10 cellular contexts compared by ENCODE assay signal in genomic region chr1:38803647-38804046, GRCh38. TPM values are rescaled to one million over a fixed set of nuclear protein-coding genes. Genes with fewer than 3 reads are reported as not detected.
DNase-seq lines count a peak whose midpoint lies in the region; ATAC-seq, FAIRE-seq and TF ChIP-seq lines count a peak whose summit lies in the region.
"Had no signal": no experiment of that assay in that cellular context is flagged by ENCODE, and none has a peak within 500 bp of the region (broad histone marks: within the 10 kb centered on the region; RNA-seq: fewer than 3 reads in every experiment).

No MANE protein-coding gene starts in this region.

- H3K27ac ChIP-seq in endodermal cell (ENCODE audit: low read depth, low read length), result no peak overlapping the region
- no peak overlapping the region for H3K27ac ChIP-seq in neural cell (ENCODE audit: low read length)
- no peak overlapping the region for H3K27ac ChIP-seq in tibial artery
- H3K27ac ChIP-seq: tibial nerve had no signal

- CTCF ChIA-PET in Calu3 (lab: Charles Lee), result no interaction called here

- H3K9me3 Mint-ChIP-seq in Calu3 (ENCODE audit: low read depth, unreplicated experiment) (no peaks in the 10 kb centered on the region), endodermal cell (no peaks in the 10 kb centered on the region)

- H3K4me3 Mint-ChIP-seq in Calu3 (ENCODE audit: low read depth, unreplicated experiment) (peak overlapping the region; percentile 45), endodermal cell (peak overlapping the region; percentile 55)

- H3K36me3 Mint-ChIP-seq in Calu3 (ENCODE audit: insufficient read depth, unreplicated experiment) (no peaks in the 10 kb centered on the region), endodermal cell (ENCODE audit: low read depth) (no peaks in the 10 kb centered on the region)

- TF ChIP-seq CTCF in Calu3 (IDR thresholded peaks at IDR 0.05; ENCODE audit: unreplicated experiment) (no peak), endodermal cell (conservative IDR thresholded peaks at IDR 0.05) (no peak), neural cell (IDR thresholded peaks at IDR 0.05; ENCODE audit: poor library complexity, severe bottlenecking) (no peak), tibial artery (IDR thresholded peaks at IDR 0.05) (no peak)

- intact Hi-C loops in Calu3 (cut with micrococcal nuclease; ENCODE audit: unreplicated experiment), result no loop called here
- intact Hi-C loops in tibial artery (cut with DNase I; ENCODE audit: low total_unique reads), result no loop called here

- BruUV-seq in Calu3 (replicated peaks; lab: Mats Ljungman, UMichigan), result no TSS peak

- H3K27me3 ChIP-seq in MG63, result peaks cover 15% of the 10 kb centered on the region
- H3K27me3 ChIP-seq in endodermal cell (ENCODE audit: control insufficient read depth, insufficient read depth, low read length, poor library complexity, severe bottlenecking), result peaks cover 77% of the 10 kb centered on the region
- H3K27me3 ChIP-seq in neural cell (ENCODE audit: insufficient read depth, low read depth, low read length), result peaks cover 13% of the 10 kb centered on the region
- peaks cover 0 to 66% of the 10 kb centered on the region in 2 donors for H3K27me3 ChIP-seq in tibial artery

- H3K9me2 ChIP-seq in neural cell (ENCODE audit: insufficient read depth, low read length), result no peaks in the 10 kb centered on the region

- no peaks in the 10 kb centered on the region for H4K20me1 ChIP-seq in neural cell (ENCODE audit: insufficient read depth)

- no peak for FAIRE-seq in GM12891 (lab: Jason Lieb, UNC)

- WGBS in endodermal cell (ENCODE audit: insufficient coverage in 1 of 2, insufficient read length in 1 of 2), 2 experiments, result 32 to 41% methylated on average over 4 to 8 of the region's 8 CpGs

- H3K36me3 ChIP-seq in MG63 (no peaks in the 10 kb centered on the region), endodermal cell (ENCODE audit: control insufficient read depth, insufficient read depth, low read length) (no peaks in the 10 kb centered on the region), neural cell (ENCODE audit: insufficient read depth, low read length) (no peaks in the 10 kb centered on the region), tibial artery (no peaks in the 10 kb centered on the region)
- H3K36me3 ChIP-seq: tibial nerve had no signal

- H3K9ac ChIP-seq in endodermal cell (ENCODE audit: extremely low read depth, low read length, poor library complexity, severe bottlenecking) (no peak overlapping the region), neural cell (ENCODE audit: low read length) (peak overlapping the region; percentile 57)

- peaks cover 94% of the 10 kb centered on the region for H3K27me3 Mint-ChIP-seq in Calu3 (ENCODE audit: unreplicated experiment)
- H3K27me3 Mint-ChIP-seq in endodermal cell (ENCODE audit: insufficient read depth), result peaks cover 93% of the 10 kb centered on the region

- no peaks in the 10 kb centered on the region for H3K79me2 ChIP-seq in neural cell (replicated peaks; ENCODE audit: insufficient read depth, low read length)

- H3K4me3 ChIP-seq in MG63 (peak overlapping the region; percentile 14; the same call in 1 of the 2 replicates), endodermal cell (ENCODE audit: low read length) (peak overlapping the region; percentile 73), neural cell (ENCODE audit: low read length) (peak overlapping the region; percentile 43), tibial artery (peak overlapping the region in 1 of 2 donors; percentile 36)

- no peaks in the 10 kb centered on the region for H3K9me3 ChIP-seq in MG63
- peaks cover 6% of the 10 kb centered on the region for H3K9me3 ChIP-seq in endodermal cell (ENCODE audit: control insufficient read depth, low read length)
- no peaks in the 10 kb centered on the region for H3K9me3 ChIP-seq in neural cell (ENCODE audit: low read length)
- H3K9me3 ChIP-seq in tibial artery, result no peaks in the 10 kb centered on the region

- H2AFZ ChIP-seq in neural cell (ENCODE audit: low read depth, low read length), result no peak overlapping the region

- H3K27ac Mint-ChIP-seq in Calu3 (ENCODE audit: unreplicated experiment) (no peak overlapping the region), endodermal cell (no peak overlapping the region)

- peaks cover 4% of the 10 kb centered on the region for H3F3A ChIP-seq in neural cell (ENCODE audit: insufficient read depth, low read length, poor library complexity, severe bottlenecking)

- H3K4me1 ChIP-seq in endodermal cell (ENCODE audit: control insufficient read depth, insufficient read depth, low read length) (no peaks in the 10 kb centered on the region), tibial artery (peaks cover 0 to 11% (median 6%) of the 10 kb centered on the region in 4 donors)

- ATAC-seq in GM21360 (IDR thresholded peaks at IDR 0.05; ENCODE audit: unreplicated experiment), result no peak

- H3K4me2 ChIP-seq in neural cell (ENCODE audit: low read length), result peak overlapping the region; percentile 48

- TF ChIP-seq EP300 in neural cell (conservative IDR thresholded peaks at IDR 0.05; ENCODE audit: poor library complexity, severe bottlenecking), result no peak

- TF ChIP-seq RAD21 in neural cell (conservative IDR thresholded peaks at IDR 0.05), result no peak

- no peak for TF ChIP-seq POLR2A in GM12891 (IDR thresholded peaks at IDR 0.05; ENCODE audit: low read depth, low read length)

- H3K4me1 Mint-ChIP-seq in Calu3 (ENCODE audit: low read depth, unreplicated experiment), result no peaks in the 10 kb centered on the region
- peaks cover 10% of the 10 kb centered on the region for H3K4me1 Mint-ChIP-seq in endodermal cell

- DNase-seq in Calu3 (no peak), MG63 (no peak), endodermal cell (no peak), GM12891 (ENCODE audit: insufficient read length, low spot score) (no peak), NCI-H345 (lab: John Stamatoyannopoulos, UW) (no peak), tibial artery (no peak)
- DNase-seq: SHP77 treated with DMSO at 0.1 percent for 48 hours had no signal

TF ChIP-seq in neural cell, 6 proteins besides CTCF, POLR2A, EP300 and RAD21 (continues in another document):
- TF ChIP-seq REST (IDR thresholded peaks at IDR 0.05; ENCODE audit: borderline replicate concordance), result no peak
- no peak for TF ChIP-seq POLR2AphosphoS5 (IDR thresholded peaks at IDR 0.05)
- TF ChIP-seq EZH2 (IDR thresholded peaks at IDR 0.05; ENCODE audit: borderline replicate concordance, insufficient read depth, low read length, poor library complexity, severe bottlenecking), result no peak

TF ChIP-seq in GM12891, 5 proteins besides CTCF, POLR2A, EP300 and RAD21:
- TF ChIP-seq SPI1 (IDR thresholded peaks at IDR 0.05; ENCODE audit: low read depth, low read length) (no peak), POLR2AphosphoS5 (IDR thresholded peaks at IDR 0.05; ENCODE audit: low read depth, low read length) (no peak), TAF1 (IDR thresholded peaks at IDR 0.05; ENCODE audit: low read depth, low read length) (no peak), POU2F2 (IDR thresholded peaks at IDR 0.05; ENCODE audit: low read depth, low read length) (no peak), PAX5 (IDR thresholded peaks at IDR 0.05; ENCODE audit: insufficient read depth, low read length, severe bottlenecking) (no peak)
TF ChIP-seq in GM12891: peak in this region for 0.

RNA-seq across cellular contexts. Expression of gene RRAGC, which starts 55.9 kb away (rescaled TPM):
- total RNA-seq in Calu3 (2022) (23.7 and 25.9 TPM in 2 replicates), endodermal cell (10 to 100 TPM; 23.0 to 33.2 TPM)
- 33.4 and 41.2 TPM in 2 replicates for total RNA-seq in MG63 (2014; rRNA removed; shearing (Covaris generic); ENCODE audit: low replicate concordance)
- 21.5 TPM for polyA plus RNA-seq in endodermal cell (2013, experiment 1 of 2)
- 22.5 TPM for polyA plus RNA-seq in endodermal cell (2013, experiment 2 of 2)
- 23.3 and 23.6 TPM in 2 replicates for polyA plus RNA-seq in neural cell
- 25.1 and 27.9 TPM in 2 replicates for polyA minus RNA-seq in neural cell
- polyA plus RNA-seq in GM12891 (2012; ENCODE audit: low read depth, missing spikeins), result 10.3 TPM
